Comparison of ENCODE assay signal across 33 cellular contexts in genomic region chr9:68508547-68508946, GRCh38. TPM values are rescaled to one million over a fixed set of nuclear protein-coding genes. Genes with fewer than 3 reads are reported as not detected.
DNase-seq lines count a peak whose midpoint lies in the region; ATAC-seq, FAIRE-seq and TF ChIP-seq lines count a peak whose summit lies in the region.
"Had no signal": no experiment of that assay in that cellular context is flagged by ENCODE, and none has a peak within 500 bp of the region (broad histone marks: within the 10 kb centered on the region; RNA-seq: fewer than 3 reads in every experiment).

No MANE protein-coding gene starts in this region.

- H3K27ac Mint-ChIP-seq in nephron progenitor cell, result peak overlapping the region; percentile 82
- H3K27ac Mint-ChIP-seq: activated CD8-positive, alpha-beta T cell treated with anti-CD3 and anti-CD28 coated beads, Interleukin-2, amount 10 ng/mL, durations not matched to agents 7 days and 5 days; activated naive CD4-positive, alpha-beta T cell treated with anti-CD3 and anti-CD28 coated beads, Interleukin-2, amount 10 ng/mL, durations not matched to agents 7 days and 5 days; activated T-helper 17 cell treated with anti-CD3 and anti-CD28 coated beads, Interleukin-2, amount 50 U/mL, for 72 hours; naive thymus-derived CD4-positive, alpha-beta T cell; stimulated activated naive CD8-positive, alpha-beta T cell treated with anti-CD3 and anti-CD28 coated beads, Interleukin-15, Interleukin-2, amounts not matched to agents 100 ng/mL and 50 ng/mL, for 24 hours; T-helper 2 cell treated with Interferon-gamma antibody and Interleukin-4, amounts not matched to agents 5 μg/mL and 100 μg/mL, for 36 hours had no signal

- no peak for TF ChIP-seq POLR2A in K562 (conservative IDR thresholded peaks at IDR 0.05)

- BruUV-seq in K562 (replicated peaks; lab: Mats Ljungman, UMichigan), result no TSS peak

- intact Hi-C loops in K562 (cut with micrococcal nuclease) (no loop called here), tibial artery (cut with DNase I; ENCODE audit: low total_unique reads) (no loop called here), pancreas (cut with DNase I) (no loop called here)

- peaks cover 3% of the 10 kb centered on the region for H3K9me3 Mint-ChIP-seq in nephron progenitor cell
- H3K9me3 Mint-ChIP-seq: activated naive CD4-positive, alpha-beta T cell treated with anti-CD3 and anti-CD28 coated beads, Interleukin-2, amount 10 ng/mL, durations not matched to agents 7 days and 5 days; activated T-helper 17 cell treated with anti-CD3 and anti-CD28 coated beads, Interleukin-2, amount 50 U/mL, for 72 hours; stimulated activated naive CD8-positive, alpha-beta T cell treated with anti-CD3 and anti-CD28 coated beads, Interleukin-15, Interleukin-2, amounts not matched to agents 100 ng/mL and 50 ng/mL, for 24 hours; T-helper 2 cell treated with Interferon-gamma antibody and Interleukin-4, amounts not matched to agents 5 μg/mL and 100 μg/mL, for 36 hours had no signal

- no peaks in the 10 kb centered on the region for H4K20me1 ChIP-seq in K562 (replicated peaks; ENCODE audit: control insufficient read depth, insufficient read depth, low read length)
- H4K20me1 ChIP-seq: BLaER1 had no signal

- peaks cover 6% of the 10 kb centered on the region for H3K36me3 Mint-ChIP-seq in nephron progenitor cell (ENCODE audit: low read depth)
- H3K36me3 Mint-ChIP-seq: activated naive CD4-positive, alpha-beta T cell treated with anti-CD3 and anti-CD28 coated beads, Interleukin-2, amount 10 ng/mL, durations not matched to agents 7 days and 5 days; naive thymus-derived CD4-positive, alpha-beta T cell had no signal

- H2AFZ ChIP-seq in K562 (ENCODE audit: low read depth, low read length), result peak overlapping the region; percentile 45; the same call in 1 of the 2 replicates
- H2AFZ ChIP-seq: hepatocyte had no signal

- in situ Hi-C loops in K562 (cut with MboI), result no loop called here

- H3K9me3 ChIP-seq in K562 (replicated peaks; ENCODE audit: control insufficient read depth, insufficient read depth, low read depth, low read length) (no peaks in the 10 kb centered on the region), tibial artery (no peaks in the 10 kb centered on the region), pancreas (no peaks in the 10 kb centered on the region)
- H3K9me3 ChIP-seq: BLaER1, HAP-1, Peyer's patch had no signal

- H3K4me2 ChIP-seq in K562 (ENCODE audit: insufficient read depth, low read length), result peak overlapping the region; percentile 32; the same call in 1 of the 2 replicates
- H3K4me2 ChIP-seq: BLaER1, hepatocyte had no signal

- 0% methylated on average over 2 of the region's 2 CpGs for WGBS in K562 (ENCODE audit: insufficient coverage, low coverage, missing lambda C conversion rate)
- WGBS in pancreas, 2 donors, result 59 to 69% methylated on average over 2 of the region's 2 CpGs

- FAIRE-seq in K562 (lab: Jason Lieb, UNC) (peak; percentile 95), D721Med (lab: Jason Lieb, UNC) (no peak), pancreas (lab: Jason Lieb, UNC) (no peak)

- peak; percentile 61; the same call in 1 of the 2 replicates for TF ChIP-seq EP300 in K562 (IDR thresholded peaks at IDR 0.05; ENCODE audit: low read length)

- peaks cover 45% of the 10 kb centered on the region for H3K4me1 Mint-ChIP-seq in nephron progenitor cell
- H3K4me1 Mint-ChIP-seq: activated naive CD4-positive, alpha-beta T cell treated with anti-CD3 and anti-CD28 coated beads, Interleukin-2, amount 10 ng/mL, durations not matched to agents 7 days and 5 days; activated T-helper 17 cell treated with anti-CD3 and anti-CD28 coated beads, Interleukin-2, amount 50 U/mL, for 72 hours had no signal

- no peak for TF ChIP-seq RAD21 in K562 (CRISPR knock-in tag; conservative IDR thresholded peaks at IDR 0.05 in 1 of 2, IDR thresholded peaks at IDR 0.05 in 1 of 2)

- H3K4me3 ChIP-seq in K562 (no peak overlapping the region), tibial artery (no peak overlapping the region), pancreas (no peak overlapping the region)
- H3K4me3 ChIP-seq: BLaER1, HAP-1, hepatocyte, Peyer's patch had no signal

- POLR2A ChIA-PET in K562 (lab: Yijun Ruan, JAX), result no interaction called here

- peaks cover 9% of the 10 kb centered on the region for H3K27me3 Mint-ChIP-seq in nephron progenitor cell (ENCODE audit: low read depth, poor library complexity)
- H3K27me3 Mint-ChIP-seq: activated naive CD4-positive, alpha-beta T cell treated with anti-CD3 and anti-CD28 coated beads, Interleukin-2, amount 10 ng/mL, durations not matched to agents 7 days and 5 days; stimulated activated naive CD8-positive, alpha-beta T cell treated with anti-CD3 and anti-CD28 coated beads, Interleukin-15, Interleukin-2, amounts not matched to agents 100 ng/mL and 50 ng/mL, for 24 hours had no signal

- H3K79me2 ChIP-seq in K562 (ENCODE audit: control insufficient read depth, insufficient read depth, low read length), result no peaks in the 10 kb centered on the region
- H3K79me2 ChIP-seq: hepatocyte had no signal

- no peaks in the 10 kb centered on the region for H3K9me1 ChIP-seq in K562 (ENCODE audit: control insufficient read depth, insufficient read depth, low read length)

- H3K27me3 ChIP-seq in K562 (ENCODE audit: control insufficient read depth in 2 of 2, insufficient read depth in 2 of 2, low read length in 2 of 2), result no peaks in the 10 kb centered on the region; a peak in 1 of 5 replicates
- H3K27me3 ChIP-seq in tibial artery, result no peaks in the 10 kb centered on the region
- no peaks in the 10 kb centered on the region for H3K27me3 ChIP-seq in pancreas
- H3K27me3 ChIP-seq: BLaER1, brain microvascular endothelial cell, hepatocyte, Peyer's patch had no signal

- CTCF ChIA-PET in K562 (lab: Yijun Ruan, JAX; ENCODE audit: low intra/inter-chr PET ratio), result no interaction called here

- DNase-seq in K562 (ENCODE audit: extremely low read depth in 1 of 4, low spot score in 3 of 4) (peak; percentile 49 to 65 (median 52)), kidney tubule cell (ENCODE audit: low spot score) (peak; percentile 8), nephron progenitor cell (peak; percentile 4), tibial artery (no peak), D721Med (ENCODE audit: insufficient read length, low spot score) (no peak), pancreas (no peak)
- DNase-seq: activated CD4-positive, alpha-beta T cell treated with anti-CD3 and anti-CD28 coated beads for 4 hours; activated CD8-positive, alpha-beta T cell treated with anti-CD3 and anti-CD28 coated beads, Interleukin-2, amount 10 ng/mL, durations not matched to agents 7 days and 5 days; activated naive CD4-positive, alpha-beta T cell treated with anti-CD3 and anti-CD28 coated beads, Interleukin-2, amount 10 ng/mL, durations not matched to agents 7 days and 5 days; amniotic stem cell; brain microvascular endothelial cell; naive thymus-derived CD4-positive, alpha-beta T cell; NCI-H446 treated with DMSO at 0.1 percent for 48 hours; NCI-H82; nucleus accumbens; Peyer's patch; SHP77 treated with DMSO at 0.1 percent for 48 hours; stimulated activated CD4-positive, alpha-beta T cell treated with anti-CD3 and anti-CD28 coated beads, Interleukin-2, amount 100 ng/mL, for 24 hours; stimulated activated CD8-positive, alpha-beta memory T cell treated with anti-CD3 and anti-CD28 coated beads, Interleukin-4, amount 100 ng/mL, for 48 hours had no signal

- no peaks in the 10 kb centered on the region for H3K36me3 ChIP-seq in K562 (ENCODE audit: control insufficient read depth, insufficient read depth, low read length)
- H3K36me3 ChIP-seq in tibial artery, result no peaks in the 10 kb centered on the region
- no peaks in the 10 kb centered on the region for H3K36me3 ChIP-seq in pancreas
- H3K36me3 ChIP-seq: BLaER1, brain microvascular endothelial cell, HAP-1, Peyer's patch had no signal

- TF ChIP-seq CTCF in K562 (IDR thresholded peaks at IDR 0.05 in 2 of 3, conservative IDR thresholded peaks at IDR 0.05 in 1 of 3; ENCODE audit: insufficient read depth in 2 of 3, low read depth in 1 of 3, low read length in 3 of 3) (no peak), nephron progenitor cell (IDR thresholded peaks at IDR 0.05) (no peak), tibial artery (IDR thresholded peaks at IDR 0.05) (no peak), D721Med (IDR thresholded peaks at IDR 0.05; ENCODE audit: insufficient read depth, missing control alignments) (no peak), pancreas (IDR thresholded peaks at IDR 0.05) (no peak)

- ATAC-seq in K562 (peak; percentile 75), pancreas (no peak), GM18867 (IDR thresholded peaks at IDR 0.05; ENCODE audit: unreplicated experiment) (no peak)
- ATAC-seq: activated CD8-positive, alpha-beta T cell treated with anti-CD3 and anti-CD28 coated beads, Interleukin-2, amount 10 ng/mL, durations not matched to agents 7 days and 5 days; activated T-helper 17 cell treated with anti-CD3 and anti-CD28 coated beads, Interleukin-2, amount 50 U/mL, for 72 hours; naive thymus-derived CD4-positive, alpha-beta T cell had no signal

- no peak overlapping the region for H3K9ac ChIP-seq in K562 (ENCODE audit: insufficient read depth in 1 of 2, low read depth in 2 of 2, low read length in 2 of 2)
- H3K9ac ChIP-seq: BLaER1 had no signal

- no peak overlapping the region for H3K4me3 Mint-ChIP-seq in nephron progenitor cell
- H3K4me3 Mint-ChIP-seq: activated CD8-positive, alpha-beta T cell treated with anti-CD3 and anti-CD28 coated beads, Interleukin-2, amount 10 ng/mL, durations not matched to agents 7 days and 5 days; activated naive CD4-positive, alpha-beta T cell treated with anti-CD3 and anti-CD28 coated beads, Interleukin-2, amount 10 ng/mL, durations not matched to agents 7 days and 5 days; activated T-helper 17 cell treated with anti-CD3 and anti-CD28 coated beads, Interleukin-2, amount 50 U/mL, for 72 hours; naive thymus-derived CD4-positive, alpha-beta T cell; stimulated activated naive CD8-positive, alpha-beta T cell treated with anti-CD3 and anti-CD28 coated beads, Interleukin-15, Interleukin-2, amounts not matched to agents 100 ng/mL and 50 ng/mL, for 24 hours; T-helper 2 cell treated with Interferon-gamma antibody and Interleukin-4, amounts not matched to agents 5 μg/mL and 100 μg/mL, for 36 hours had no signal

- H3K27ac ChIP-seq in K562 (ENCODE audit: extremely low read depth, low read depth, low read length), result no peak overlapping the region; the same call in 2 of the 3 replicates
- peak overlapping the region; percentile 79 to 92 for H3K27ac ChIP-seq in tibial artery
- H3K27ac ChIP-seq in pancreas, result no peak overlapping the region
- H3K27ac ChIP-seq: BLaER1, brain microvascular endothelial cell, hepatocyte, VCaP had no signal

- H3K4me1 ChIP-seq in K562 (replicated peaks in 1 of 2; ENCODE audit: control insufficient read depth in 2 of 2, insufficient read depth in 2 of 2, low read length in 2 of 2), result peaks cover 0 to 12% of the 10 kb centered on the region in 2 experiments; a peak in 2 of 5 replicates
- peaks cover 0 to 45% (median 25%) of the 10 kb centered on the region in 4 donors for H3K4me1 ChIP-seq in tibial artery
- H3K4me1 ChIP-seq in pancreas, result no peaks in the 10 kb centered on the region
- H3K4me1 ChIP-seq: BLaER1, HAP-1 had no signal

RNA-seq across cellular contexts. Expression of gene TMEM252, which starts 32.1 kb away (rescaled TPM):
- total RNA-seq in K562 (2011; cell fraction: chromatin; rRNA removed; ENCODE audit: low replicate concordance), result not detected in 2 replicates
- not detected in 2 replicates for total RNA-seq in K562 (2011; cell fraction: nucleolus; rRNA removed)
- not detected in 2 replicates for total RNA-seq in K562 (2011; cell fraction: nucleoplasm; rRNA removed)
- total RNA-seq in K562 (2014; rRNA removed), result not detected in 2 replicates
- total RNA-seq in K562 (2014; rRNA removed; fragmentation: Illumina TruSeq; extraction: Trizol), result not detected in 2 replicates
- total RNA-seq in K562 (2015; rRNA removed; fragmentation: Illumina TruSeq; extraction: Trizol), result not detected in 2 replicates
- total RNA-seq in K562 (2021), result not detected in 2 replicates
- polyA plus RNA-seq in K562 (2011; rRNA removed), result not detected in 2 replicates
- not detected in 2 replicates for polyA plus RNA-seq in K562 (2011; cell fraction: cytosol; rRNA removed)
- polyA plus RNA-seq in K562 (2011; cell fraction: nucleus; rRNA removed), result not detected in 2 replicates
- polyA plus RNA-seq in K562 (2012), result not detected in 2 replicates
- not detected in 2 replicates for polyA plus RNA-seq in K562 (2014; fragmentation: Illumina TruSeq; extraction: Trizol)
- not detected for polyA plus RNA-seq in K562 (2014; fragmentation: Nextera tagmentation; extraction: Ambion mirVana)
- polyA plus RNA-seq in K562 (2014; rRNA removed), result not detected in 2 replicates
- not detected in 2 replicates for polyA minus RNA-seq in K562 (2011; rRNA and poly(A)+ RNA removed)
- not detected in 2 replicates for polyA minus RNA-seq in K562 (2011; cell fraction: cytosol; rRNA and poly(A)+ RNA removed)
- not detected in 2 replicates for polyA minus RNA-seq in K562 (2011; cell fraction: nucleus; rRNA and poly(A)+ RNA removed)
- total RNA-seq in pancreas, result not detected
- not detected for polyA plus RNA-seq in pancreas
- total RNA-seq: activated CD8-positive, alpha-beta T cell treated with anti-CD3 and anti-CD28 coated beads, Interleukin-2, amount 10 ng/mL, durations not matched to agents 7 days and 5 days; activated T-helper 17 cell treated with anti-CD3 and anti-CD28 coated beads, Interleukin-2, amount 50 U/mL, for 72 hours; cerebellum; fibroblast of lung; G401; hepatocyte; naive thymus-derived CD4-positive, alpha-beta T cell; pulmonary artery endothelial cell had no signal
- polyA plus RNA-seq: AG04450; fibroblast of lung; naive thymus-derived CD4-positive, alpha-beta T cell; thymus had no signal

Comparison
In these comparisons a context has a peak if more than half of its experiments do, and no peak if none do; other contexts are left out.
1. DNase-seq: peak in K562 (4 of 4), kidney tubule cell (single experiment) and nephron progenitor cell (single experiment); none in tibial artery (0 of 2), D721Med (single experiment) and pancreas (0 of 6).
2. H3K27ac ChIP-seq: peak in tibial artery (2 of 2); none in K562 (single experiment) and pancreas (0 of 4).